ENCODE assay signal across 27 cellular contexts in genomic region chr5:75072066-75072465, GRCh38.
"Had no signal": no experiment of that assay in that cellular context is flagged by ENCODE, and none has a peak within 500 bp of the region (broad histone marks: within the 10 kb centered on the region; RNA-seq: fewer than 3 reads in every experiment).

No MANE protein-coding gene starts in this region.

- H3K36me3 Mint-ChIP-seq: immature natural killer cell; stimulated activated effector memory CD8-positive, alpha-beta T cell treated with anti-CD3 and anti-CD28 coated beads, Interleukin-12 subunit alpha, Interleukin-12 subunit beta, amount 100 ng/mL, for 72 hours had no signal

- H3K27ac Mint-ChIP-seq: immature natural killer cell; nephron; stimulated activated effector memory CD8-positive, alpha-beta T cell treated with anti-CD3 and anti-CD28 coated beads, Interleukin-12 subunit alpha, Interleukin-12 subunit beta, amount 100 ng/mL, for 72 hours; stimulated activated naive CD8-positive, alpha-beta T cell treated with anti-CD3 and anti-CD28 coated beads, Interleukin-15, Interleukin-2, amounts not matched to agents 100 ng/mL and 50 ng/mL, for 24 hours had no signal

- H3K4me3 Mint-ChIP-seq: immature natural killer cell; naive thymus-derived CD4-positive, alpha-beta T cell; nephron; neural crest cell; stimulated activated effector memory CD8-positive, alpha-beta T cell treated with anti-CD3 and anti-CD28 coated beads, Interleukin-12 subunit alpha, Interleukin-12 subunit beta, amount 100 ng/mL, for 72 hours; stimulated activated naive CD8-positive, alpha-beta T cell treated with anti-CD3 and anti-CD28 coated beads, Interleukin-15, Interleukin-2, amounts not matched to agents 100 ng/mL and 50 ng/mL, for 24 hours had no signal

- H3K4me1 Mint-ChIP-seq: immature natural killer cell; nephron; neural crest cell; stimulated activated effector memory CD8-positive, alpha-beta T cell treated with anti-CD3 and anti-CD28 coated beads, Interleukin-12 subunit alpha, Interleukin-12 subunit beta, amount 100 ng/mL, for 72 hours had no signal

- H3K27me3 Mint-ChIP-seq: naive thymus-derived CD4-positive, alpha-beta T cell; stimulated activated naive CD8-positive, alpha-beta T cell treated with anti-CD3 and anti-CD28 coated beads, Interleukin-15, Interleukin-2, amounts not matched to agents 100 ng/mL and 50 ng/mL, for 24 hours had no signal

- H3K36me3 ChIP-seq: heart left ventricle, left lung, lower lobe of right lung, pancreas, prostate gland, suprapubic skin, thoracic aorta, tibial artery, upper lobe of left lung, vagina had no signal

- H3K4me3 ChIP-seq: heart left ventricle, left lung, lower lobe of right lung, mucosa of descending colon, pancreas, prostate gland, suprapubic skin, thoracic aorta, tibial artery, upper lobe of left lung, vagina had no signal

- H3K27me3 ChIP-seq: heart left ventricle, left lung, pancreas, suprapubic skin, tibial artery, upper lobe of left lung, vagina had no signal

- H3K27ac ChIP-seq: heart left ventricle, left lung, lower lobe of right lung, pancreas, prostate gland, suprapubic skin, thoracic aorta, tibial artery, upper lobe of left lung, vagina had no signal

- H3K9me3 Mint-ChIP-seq: immature natural killer cell; nephron; neural crest cell; stimulated activated effector memory CD8-positive, alpha-beta T cell treated with anti-CD3 and anti-CD28 coated beads, Interleukin-12 subunit alpha, Interleukin-12 subunit beta, amount 100 ng/mL, for 72 hours; stimulated activated naive CD8-positive, alpha-beta T cell treated with anti-CD3 and anti-CD28 coated beads, Interleukin-15, Interleukin-2, amounts not matched to agents 100 ng/mL and 50 ng/mL, for 24 hours had no signal

- DNase-seq: heart left ventricle; hypothalamus; immature natural killer cell; kidney; left colon; lower lobe of right lung; midbrain; mucosa of descending colon; naive thymus-derived CD4-positive, alpha-beta T cell; nucleus accumbens; pancreas; posterior cingulate gyrus; retina; right cardiac atrium; stimulated activated CD4-positive, alpha-beta T cell treated with anti-CD3 and anti-CD28 coated beads, Interleukin-4, amount 100 ng/mL, for 24 hours; stimulated activated naive CD4-positive, alpha-beta T cell; tibial artery; upper lobe of left lung had no signal

- H3K4me1 ChIP-seq: heart left ventricle, left lung, lower lobe of right lung, pancreas, prostate gland, suprapubic skin, tibial artery, upper lobe of left lung, vagina had no signal

- H3K9me3 ChIP-seq: heart left ventricle, left lung, lower lobe of right lung, mucosa of descending colon, pancreas, prostate gland, suprapubic skin, thoracic aorta, tibial artery, upper lobe of left lung, vagina had no signal
